Comparison of ENCODE assay signal across 8 cellular contexts in genomic region chr15:98800437-98801233, GRCh38.
A peak's percentile ranks its signal among the peaks of the same experiment; 100 is the strongest.
DNase-seq lines count a peak whose midpoint lies in the region; ATAC-seq and TF ChIP-seq lines count a peak whose summit lies in the region.

No MANE protein-coding gene starts in this region.

- peak overlapping the region; percentile 95 for H3K27ac ChIP-seq in VCaP
- peak overlapping the region; percentile 48 for H3K27ac ChIP-seq in foreskin keratinocyte
- peak overlapping the region; percentile 66 for H3K27ac ChIP-seq in neutrophil

- no peak for TF ChIP-seq CTCF in VCaP (conservative IDR thresholded peaks at IDR 0.05)
- no peak for TF ChIP-seq CTCF in foreskin keratinocyte (conservative IDR thresholded peaks at IDR 0.05)
- TF ChIP-seq CTCF in neutrophil (IDR thresholded peaks at IDR 0.05): no peak

- peaks cover 40% of the 10 kb centered on the region for H3K4me1 ChIP-seq in foreskin keratinocyte
- peaks cover 37 to 40% of the 10 kb centered on the region in 2 experiments for H3K4me1 ChIP-seq in neutrophil (ENCODE audit: control insufficient read depth in 1 of 2, insufficient read depth in 1 of 2, low read depth in 1 of 2, low read length in 1 of 2)

- H3K9me3 ChIP-seq in neutrophil: no peaks in the 10 kb centered on the region

- H3K36me3 ChIP-seq in neutrophil: no peaks in the 10 kb centered on the region

- H3K4me3 ChIP-seq in neutrophil (ENCODE audit: low read depth in 1 of 2, low read length in 1 of 2): no peak overlapping the region

- ATAC-seq in foreskin keratinocyte (peak; percentile 82), HG03097 (IDR thresholded peaks at IDR 0.05; ENCODE audit: low FRiP score, unreplicated experiment) (no peak)

- DNase-seq in ELF-1 (ENCODE audit: low read depth, low spot score): peak; percentile 83
- peak; percentile 85 for DNase-seq in NCI-H187 treated with DMSO at 0.1 percent for 48 hours (lab: John Stamatoyannopoulos, UW)
- DNase-seq in foreskin keratinocyte: peak; percentile 58 to 75
- no peak for DNase-seq in stimulated activated CD4-positive, alpha-beta T cell treated with anti-CD3 and anti-CD28 coated beads, Interleukin-12 subunit alpha, Interleukin-12 subunit beta, amount 100 ng/mL, for 4 hours
- no peak for DNase-seq in RPMI8226

- H3K27me3 ChIP-seq in foreskin keratinocyte (no peaks in the 10 kb centered on the region), neutrophil (no peaks in the 10 kb centered on the region)

Comparison
In these comparisons a context has a peak if more than half of its experiments do, and no peak if none do; other contexts are left out.
1. DNase-seq: peak in ELF-1 (single experiment), NCI-H187 treated with DMSO at 0.1 percent for 48 hours (single experiment) and foreskin keratinocyte (2 of 2); none in stimulated activated CD4-positive, alpha-beta T cell treated with anti-CD3 and anti-CD28 coated beads, Interleukin-12 subunit alpha, Interleukin-12 subunit beta, amount 100 ng/mL, for 4 hours (single experiment) and RPMI8226 (single experiment).
2. Peak in every context shown above with its lines, with median percentiles within 50 percentile points of each other: H3K27ac ChIP-seq.